1 cellular context compared by ENCODE assay signal in genomic region chr10:100705139-100705538, GRCh38.
TF ChIP-seq lines count a peak whose summit lies in the region.

No MANE protein-coding gene starts in this region.

TF ChIP-seq in A549, 52 proteins besides CTCF, POLR2A, EP300 and RAD21 (continued from another document):
- TF ChIP-seq RCOR1 (IDR thresholded peaks at IDR 0.05; ENCODE audit: low read depth, low read length) (no peak), SREBF2 (IDR thresholded peaks at IDR 0.05) (no peak), KDM5A (IDR thresholded peaks at IDR 0.05) (no peak)
